Comparison of ENCODE assay signal across 10 cellular contexts in genomic region chr3:27723803-27724458, GRCh38. TPM values are rescaled to one million over a fixed set of nuclear protein-coding genes. Genes with fewer than 3 reads are reported as not detected.
DNase-seq lines count a peak whose midpoint lies in the region; ATAC-seq and TF ChIP-seq lines count a peak whose summit lies in the region.
"Had no signal": no experiment of that assay in that cellular context is flagged by ENCODE, and none has a peak within 500 bp of the region (broad histone marks: within the 10 kb centered on the region; RNA-seq: fewer than 3 reads in every experiment).

No MANE protein-coding gene starts in this region.

- no peaks in the 10 kb centered on the region for H3K9me3 Mint-ChIP-seq in activated naive CD8-positive, alpha-beta T cell treated with anti-CD3 and anti-CD28 coated beads, Interleukin-2, amount 50 U/mL, for 24 hours

- H3K27ac ChIP-seq in left ventricle myocardium inferior (replicated peaks) (no peak overlapping the region), mesodermal cell (ENCODE audit: low read depth, low read length, severe bottlenecking) (no peak overlapping the region), thoracic aorta (no peak overlapping the region)
- H3K27ac ChIP-seq: tibial artery had no signal

- H3K27me3 ChIP-seq in left ventricle myocardium inferior (ENCODE audit: low read depth) (peaks cover 100% of the 10 kb centered on the region), thoracic aorta (replicated peaks; ENCODE audit: insufficient read depth) (peaks cover 20% of the 10 kb centered on the region)

- WGBS in mesodermal cell (ENCODE audit: insufficient coverage in 2 of 2), 2 experiments = 2 to 4% methylated on average over 23 to 26 of the region's 37 CpGs

- no peak for DNase-seq in left ventricle myocardium inferior
- DNase-seq in left ventricle myocardium superior = no peak
- DNase-seq in activated naive CD8-positive, alpha-beta T cell treated with anti-CD3 and anti-CD28 coated beads, Interleukin-2, amount 50 U/mL, for 24 hours = no peak
- DNase-seq in thoracic aorta (ENCODE audit: low spot score) = no peak
- no peak for DNase-seq in NCI-H1048 (lab: John Stamatoyannopoulos, UW)
- no peak for DNase-seq in NCI-H2029 treated with DMSO at 0.1 percent for 48 hours (lab: John Stamatoyannopoulos, UW)
- DNase-seq in H4 (ENCODE audit: low spot score) = no peak
- DNase-seq: NCI-H69, tibial artery had no signal

- peak overlapping the region; percentile 64 for H3K4me3 ChIP-seq in left ventricle myocardium inferior
- H3K4me3 ChIP-seq in mesodermal cell (ENCODE audit: extremely low read depth, insufficient read depth, low read length, poor library complexity, severe bottlenecking) = peak overlapping the region; percentile 16
- H3K4me3 ChIP-seq in thoracic aorta = peak overlapping the region; percentile 68

- H3K9me3 ChIP-seq in left ventricle myocardium inferior (replicated peaks) (no peaks in the 10 kb centered on the region), mesodermal cell (ENCODE audit: control insufficient read depth, low read length) (no peaks in the 10 kb centered on the region), thoracic aorta (no peaks in the 10 kb centered on the region)
- H3K9me3 ChIP-seq: tibial artery had no signal

- ATAC-seq in left ventricle myocardium superior (no peak), thoracic aorta (ENCODE audit: insufficient number of reproducible peaks, low FRiP score, low read depth) (no peak)
- no peak for ATAC-seq in activated naive CD8-positive, alpha-beta T cell treated with anti-CD3 and anti-CD28 coated beads, Interleukin-2, amount 50 U/mL, for 24 hours

- no peak for TF ChIP-seq CTCF in left ventricle myocardium inferior (IDR thresholded peaks at IDR 0.05; ENCODE audit: borderline replicate concordance)
- TF ChIP-seq CTCF in thoracic aorta (IDR thresholded peaks at IDR 0.05) = no peak

- no peaks in the 10 kb centered on the region for H3K36me3 ChIP-seq in left ventricle myocardium inferior
- H3K36me3 ChIP-seq in mesodermal cell (ENCODE audit: control insufficient read depth, insufficient read depth, low read length) = no peaks in the 10 kb centered on the region
- no peaks in the 10 kb centered on the region for H3K36me3 ChIP-seq in thoracic aorta
- H3K36me3 ChIP-seq: tibial artery had no signal

- peaks cover 54% of the 10 kb centered on the region for H3K4me1 ChIP-seq in left ventricle myocardium inferior
- H3K4me1 ChIP-seq in mesodermal cell (ENCODE audit: control insufficient read depth, insufficient read depth, low read length, poor library complexity, severe bottlenecking) = peaks cover 4% of the 10 kb centered on the region
- peaks cover 14 to 47% of the 10 kb centered on the region in 2 donors for H3K4me1 ChIP-seq in thoracic aorta (ENCODE audit: control insufficient read depth in 1 of 2, low read depth in 2 of 2)

- intact Hi-C loops in left ventricle myocardium inferior (cut with micrococcal nuclease) (no loop called here), left ventricle myocardium superior (cut with micrococcal nuclease) (no loop called here)

- H3K36me3 Mint-ChIP-seq in activated naive CD8-positive, alpha-beta T cell treated with anti-CD3 and anti-CD28 coated beads, Interleukin-2, amount 50 U/mL, for 24 hours (ENCODE audit: low read depth) = no peaks in the 10 kb centered on the region

- no peak overlapping the region for H3K27ac Mint-ChIP-seq in activated naive CD8-positive, alpha-beta T cell treated with anti-CD3 and anti-CD28 coated beads, Interleukin-2, amount 50 U/mL, for 24 hours

- peak overlapping the region; percentile 79 for H3K4me3 Mint-ChIP-seq in activated naive CD8-positive, alpha-beta T cell treated with anti-CD3 and anti-CD28 coated beads, Interleukin-2, amount 50 U/mL, for 24 hours

- peaks cover 41% of the 10 kb centered on the region for H3K4me1 Mint-ChIP-seq in activated naive CD8-positive, alpha-beta T cell treated with anti-CD3 and anti-CD28 coated beads, Interleukin-2, amount 50 U/mL, for 24 hours

- peaks cover 81% of the 10 kb centered on the region for H3K27me3 Mint-ChIP-seq in activated naive CD8-positive, alpha-beta T cell treated with anti-CD3 and anti-CD28 coated beads, Interleukin-2, amount 50 U/mL, for 24 hours

RNA-seq across cellular contexts. Expression of gene EOMES, which starts 1.8 kb away (rescaled TPM):
- 0.14 TPM for total RNA-seq in left ventricle myocardium inferior
- total RNA-seq in left ventricle myocardium superior = 0.17 TPM
- 1.2 TPM for polyA plus RNA-seq in mesodermal cell (2013, experiment 1 of 2)
- 0.56 TPM for polyA plus RNA-seq in mesodermal cell (2013, experiment 2 of 2)
- 1 to 10 TPM in 1 of 2 donors, under 1 TPM in 1; 0.63 to 4.6 TPM for total RNA-seq in thoracic aorta
- total RNA-seq in H4 (2014; rRNA removed; shearing (Covaris generic)) = 0.17 TPM in 1 of 2 replicates, not detected in the other

Comparison
In these comparisons a context has a peak if more than half of its experiments do, and no peak if none do; other contexts are left out.
1. H3K4me3 ChIP-seq: peak in every context shown above with its lines; median percentile 68 in thoracic aorta; 64 in left ventricle myocardium inferior; 16 in mesodermal cell.